ENCODE assay signal across 23 cellular contexts in the genomic region with DNA sequence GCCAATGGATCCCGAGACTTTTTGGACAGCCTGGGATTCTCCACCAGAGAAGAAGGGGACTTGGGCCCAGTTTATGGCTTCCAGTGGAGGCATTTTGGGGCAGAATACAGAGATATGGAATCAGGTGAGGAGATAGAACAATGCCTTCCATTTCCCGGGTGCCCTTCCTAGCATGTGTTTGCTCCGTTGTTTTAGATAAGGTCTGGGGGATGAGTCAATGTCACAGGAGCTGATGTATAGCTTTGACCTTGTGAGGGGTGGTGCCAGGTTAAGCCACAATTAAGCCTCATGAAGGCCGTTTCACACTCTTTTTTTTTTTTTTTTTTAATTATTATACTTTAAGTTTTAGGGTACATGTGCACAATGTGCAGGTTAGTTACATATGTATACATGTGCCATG. TPM values are rescaled to one million over a fixed set of nuclear protein-coding genes. Genes with fewer than 3 reads are reported as not detected.
DNase-seq lines count a peak whose midpoint lies in the region; ATAC-seq, FAIRE-seq and TF ChIP-seq lines count a peak whose summit lies in the region.
"Had no signal": no experiment of that assay in that cellular context is flagged by ENCODE, and none has a peak within 500 bp of the region (broad histone marks: within the 10 kb centered on the region; RNA-seq: fewer than 3 reads in every experiment).

No MANE protein-coding gene starts in this region.

- H3K9ac ChIP-seq in BLaER1 (no peak overlapping the region), DND-41 (ENCODE audit: low read depth, low read length) (no peak overlapping the region)
- H3K9ac ChIP-seq: BLaER1 treated with 17β-estradiol and CSF1 and Interleukin-3, amounts not matched to agents 10 nM and 100 nM had no signal

- peaks cover 21% of the 10 kb centered on the region for H3K4me1 Mint-ChIP-seq in nephron progenitor cell

- DNase-seq in DND-41: no peak
- no peak for DNase-seq in nephron progenitor cell
- DNase-seq in epidermal melanocyte (ENCODE audit: insufficient read length, low spot score): no peak
- no peak for DNase-seq in KBM-7
- DNase-seq in GM12891 (ENCODE audit: insufficient read length, low spot score): no peak
- DNase-seq: Calu3; CD4-positive, alpha-beta T cell; CD8-positive, alpha-beta memory T cell; COR-L47; DMS153; EL; GDM1; H9; HFFc6 had no signal

- H3K9me3 ChIP-seq in BLaER1 (peaks cover 27% of the 10 kb centered on the region), DND-41 (ENCODE audit: insufficient read depth, low read length, severe bottlenecking) (no peaks in the 10 kb centered on the region)

- H3K36me3 ChIP-seq in BLaER1 (peaks cover 44% of the 10 kb centered on the region), DND-41 (ENCODE audit: insufficient read depth, low read length) (peaks cover 60% of the 10 kb centered on the region)

- H3K79me2 ChIP-seq in DND-41 (ENCODE audit: insufficient read depth, low read length): peaks cover 67% of the 10 kb centered on the region

- H3K27me3 ChIP-seq in BLaER1: no peaks in the 10 kb centered on the region
- no peaks in the 10 kb centered on the region for H3K27me3 ChIP-seq in DND-41 (ENCODE audit: insufficient read depth, low read length, poor library complexity)

- H2AFZ ChIP-seq in DND-41 (ENCODE audit: low read depth, low read length): no peak overlapping the region
- H2AFZ ChIP-seq: GM23338 had no signal

- H3K36me3 Mint-ChIP-seq in nephron progenitor cell (ENCODE audit: low read depth): peaks cover 70% of the 10 kb centered on the region

- TF ChIP-seq CTCF in DND-41 (IDR thresholded peaks at IDR 0.05; ENCODE audit: borderline replicate concordance, extremely low read depth, low read length, poor library complexity, severe bottlenecking): no peak
- TF ChIP-seq CTCF in nephron progenitor cell (IDR thresholded peaks at IDR 0.05): no peak

- H4K20me1 ChIP-seq in BLaER1 (peaks cover 9% of the 10 kb centered on the region), DND-41 (ENCODE audit: insufficient read depth, low read length) (peaks cover 38% of the 10 kb centered on the region)

- no peak for FAIRE-seq in GM12891 (lab: Jason Lieb, UNC)
- FAIRE-seq: GM12878, GM18507 had no signal

- H3K4me3 ChIP-seq in BLaER1 (peak overlapping the region; percentile 11; the same call in 1 of the 2 replicates), DND-41 (ENCODE audit: low read depth in 1 of 2, low read length in 2 of 2) (peak overlapping the region in 1 of 2 experiments; percentile 29; a peak in 2 of 4 replicates)
- H3K4me3 ChIP-seq: GM12878, GM23338 had no signal

- ATAC-seq in DND-41 (ENCODE audit: insufficient read depth, low read depth): no peak
- ATAC-seq: GM12878, GM23338, HCT116 had no signal

- peak overlapping the region; percentile 38 for H3K4me3 Mint-ChIP-seq in nephron progenitor cell
- H3K4me3 Mint-ChIP-seq: B cell; CD14-positive monocyte; CD4-positive, alpha-beta T cell; CD8-positive, alpha-beta memory T cell; GM23338; H9; HFFc6 had no signal

- peaks cover 46% of the 10 kb centered on the region for H3K9me3 Mint-ChIP-seq in nephron progenitor cell

- H3K4me2 ChIP-seq in BLaER1 (no peak overlapping the region), DND-41 (ENCODE audit: insufficient read depth, low read length) (peak overlapping the region; percentile 18; the same call in 1 of the 2 replicates)
- H3K4me2 ChIP-seq: BLaER1 treated with 17β-estradiol and CSF1 and Interleukin-3, amounts not matched to agents 10 nM and 100 nM; GM23338 had no signal

- in situ Hi-C loops in KBM-7 (cut with MboI; ENCODE audit: low pct_unique_long_range_greater_than_20kb, low sequenced_read_pairs): no loop called here

- WGBS in adipose tissue, 3 donors: 95 to 98% (median 98%) methylated on average over 4 of the region's 4 CpGs

- H3K27me3 Mint-ChIP-seq in nephron progenitor cell (ENCODE audit: low read depth, poor library complexity): peaks cover 7% of the 10 kb centered on the region

- H3K4me1 ChIP-seq in BLaER1: peaks cover 11% of the 10 kb centered on the region
- H3K4me1 ChIP-seq in DND-41 (ENCODE audit: insufficient read depth, low read length): peaks cover 41% of the 10 kb centered on the region

- H3K27ac Mint-ChIP-seq in nephron progenitor cell: no peak overlapping the region
- H3K27ac Mint-ChIP-seq: B cell; CD14-positive monocyte; CD4-positive, alpha-beta T cell; GM23338; H9; HFFc6 had no signal

- no peak overlapping the region for H3K27ac ChIP-seq in BLaER1
- no peak overlapping the region for H3K27ac ChIP-seq in DND-41 (ENCODE audit: low read length)
- peak overlapping the region; percentile 38 for H3K27ac ChIP-seq in adipose tissue (ENCODE audit: low read depth, low read length)
- H3K27ac ChIP-seq: BLaER1 treated with 17β-estradiol and CSF1 and Interleukin-3, amounts not matched to agents 10 nM and 100 nM had no signal

- TF ChIP-seq POLR2A in GM12891 (IDR thresholded peaks at IDR 0.05; ENCODE audit: low read depth, low read length): no peak

TF ChIP-seq in GM12891, 5 proteins besides CTCF, POLR2A, EP300 and RAD21:
- TF ChIP-seq PAX5 (IDR thresholded peaks at IDR 0.05; ENCODE audit: insufficient read depth, low read length, severe bottlenecking) (no peak), TAF1 (IDR thresholded peaks at IDR 0.05; ENCODE audit: low read depth, low read length) (no peak)

RNA-seq across cellular contexts. Expression of a gene that starts 4.7 kb away (rescaled TPM):
- polyA plus RNA-seq in adipose tissue: 1 to 10 TPM; 1.2 to 2.2 (median 2.0) TPM
- 210 TPM for polyA plus RNA-seq in GM12891 (2012; ENCODE audit: low read depth, missing spikeins)
- polyA plus RNA-seq: CD14-positive monocyte had no signal

RNA-seq across cellular contexts. Expression of a gene that starts 50.2 kb away (rescaled TPM):
- polyA plus RNA-seq in adipose tissue: 10 to 100 TPM; 24.5 to 32.2 (median 27.7) TPM
- 27.7 TPM for polyA plus RNA-seq in GM12891 (2012; ENCODE audit: low read depth, missing spikeins)
